Comparison of ENCODE assay signal across 27 cellular contexts in genomic region chr5:165906879-165907278, GRCh38.
"Had no signal": no experiment of that assay in that cellular context is flagged by ENCODE, and none has a peak within 500 bp of the region (broad histone marks: within the 10 kb centered on the region; RNA-seq: fewer than 3 reads in every experiment).

No MANE protein-coding gene starts in this region.

- H3K4me3 ChIP-seq: adrenal gland, ascending aorta, coronary artery, dorsolateral prefrontal cortex, gastrocnemius medialis, heart left ventricle had no signal

- DNase-seq: activated CD4-positive, alpha-beta memory T cell treated with anti-CD3 and anti-CD28 coated beads for 36 hours; activated CD4-positive, alpha-beta T cell treated with anti-CD3 and anti-CD28 coated beads for 36 hours; activated CD4-positive, alpha-beta T cell treated with anti-CD3 and anti-CD28 coated beads, Interleukin-2, amount 10 ng/mL, durations not matched to agents 24 days and 14 days; activated CD4-positive, CD25-positive, alpha-beta regulatory T cell; activated CD4-positive, CD25-positive, alpha-beta regulatory T cell treated with anti-CD3 and anti-CD28 coated beads, Interleukin-2, amount 50 U/mL, for 72 hours; activated CD8-positive, alpha-beta memory T cell treated with anti-CD3 and anti-CD28 coated beads, Interleukin-2, amount 10 ng/mL, durations not matched to agents 7 days and 5 days; activated CD8-positive, alpha-beta memory T cell treated with anti-CD3 and anti-CD28 coated beads, Interleukin-2, amount 50 U/mL, for 4 hours; activated CD8-positive, alpha-beta T cell treated with anti-CD3 and anti-CD28 coated beads, Interleukin-2, amount 10 ng/mL, durations not matched to agents 7 days and 5 days; activated effector memory CD4-positive, alpha-beta T cell treated with anti-CD3 and anti-CD28 coated beads, Interleukin-2, amount 50 U/mL, for 16 hours; activated naive CD4-positive, alpha-beta T cell treated with anti-CD3 and anti-CD28 coated beads for 36 hours; activated naive CD8-positive, alpha-beta T cell treated with anti-CD3 and anti-CD28 coated beads for 36 hours; activated naive CD8-positive, alpha-beta T cell treated with anti-CD3 and anti-CD28 coated beads, Interleukin-2, amount 50 U/mL, for 24 hours; activated T-cell treated with anti-CD3 and anti-CD28 coated beads, Interleukin-2, amount 50 U/mL, for 1 hour; activated T-cell treated with anti-CD3 and anti-CD28 coated beads, Interleukin-2, amount 50 U/mL, for 48 hours; adrenal gland; brain microvascular endothelial cell; dorsolateral prefrontal cortex; effector memory CD4-positive, alpha-beta T cell; endodermal cell; foreskin fibroblast; gastrocnemius medialis; glutamatergic neuron; heart left ventricle; T-helper 2 cell had no signal

- ATAC-seq: activated CD4-positive, alpha-beta T cell treated with anti-CD3 and anti-CD28 coated beads for 36 hours; activated CD8-positive, alpha-beta memory T cell treated with anti-CD3 and anti-CD28 coated beads, Interleukin-2, amount 10 ng/mL, durations not matched to agents 7 days and 5 days; activated CD8-positive, alpha-beta T cell treated with anti-CD3 and anti-CD28 coated beads, Interleukin-2, amount 10 ng/mL, durations not matched to agents 7 days and 5 days; activated naive CD8-positive, alpha-beta T cell treated with anti-CD3 and anti-CD28 coated beads, Interleukin-2, amount 50 U/mL, for 24 hours; esophagus mucosa; gastrocnemius medialis; heart left ventricle had no signal

- H3K4me1 ChIP-seq: adrenal gland, ascending aorta, gastrocnemius medialis, heart left ventricle had no signal

- H3K36me3 ChIP-seq: adrenal gland, ascending aorta, brain microvascular endothelial cell, gastrocnemius medialis, heart left ventricle had no signal

- H3K27ac ChIP-seq: adrenal gland, ascending aorta, brain microvascular endothelial cell, coronary artery, dorsolateral prefrontal cortex, gastrocnemius medialis, heart left ventricle had no signal

- H3K9me3 ChIP-seq: adrenal gland, ascending aorta, gastrocnemius medialis had no signal

- H3K27me3 ChIP-seq: adrenal gland, ascending aorta, brain microvascular endothelial cell, dorsolateral prefrontal cortex, gastrocnemius medialis, heart left ventricle had no signal
